1 cellular context compared by ENCODE assay signal in the genomic region with DNA sequence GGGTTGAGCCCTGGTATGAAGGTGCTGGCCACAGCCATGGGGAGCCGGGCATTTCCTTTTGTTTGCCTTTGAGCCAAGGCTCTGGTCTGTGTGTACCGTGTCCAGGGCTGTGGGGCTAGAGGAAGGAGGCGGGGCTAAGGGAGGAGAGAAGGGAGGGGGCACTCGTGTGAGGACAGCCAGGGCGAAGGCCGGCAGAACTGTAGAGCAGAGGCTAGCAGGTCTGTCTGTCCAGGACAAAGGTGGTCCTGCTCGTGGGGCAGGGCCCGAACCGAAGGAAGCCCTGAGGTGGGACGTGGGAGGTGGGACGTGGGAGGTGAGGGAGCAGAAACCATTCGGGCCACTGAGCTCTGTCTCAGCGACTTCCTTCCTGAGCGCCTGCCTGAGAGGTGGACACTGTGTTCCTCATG.
TF ChIP-seq lines count a peak whose summit lies in the region.

No MANE protein-coding gene starts in this region.

TF ChIP-seq in SK-N-SH, 30 proteins besides CTCF, POLR2A, EP300 and RAD21 (continued from another document):
- TF ChIP-seq REST (IDR thresholded peaks at IDR 0.05; ENCODE audit: low read depth, low read length) (no peak), JUND (IDR thresholded peaks at IDR 0.05) (no peak), POLR2AphosphoS5 (IDR thresholded peaks at IDR 0.05; ENCODE audit: low read depth, low read length) (no peak), YY1 (IDR thresholded peaks at IDR 0.05; ENCODE audit: low read depth) (no peak), CHD2 (IDR thresholded peaks at IDR 0.05; ENCODE audit: low read length, partially characterized antibody) (no peak), RFX5 (IDR thresholded peaks at IDR 0.05; ENCODE audit: low read length) (no peak), FOXJ3 (CRISPR knock-in tag; IDR thresholded peaks at IDR 0.05) (no peak)
- TF ChIP-seq, protein P1, sequence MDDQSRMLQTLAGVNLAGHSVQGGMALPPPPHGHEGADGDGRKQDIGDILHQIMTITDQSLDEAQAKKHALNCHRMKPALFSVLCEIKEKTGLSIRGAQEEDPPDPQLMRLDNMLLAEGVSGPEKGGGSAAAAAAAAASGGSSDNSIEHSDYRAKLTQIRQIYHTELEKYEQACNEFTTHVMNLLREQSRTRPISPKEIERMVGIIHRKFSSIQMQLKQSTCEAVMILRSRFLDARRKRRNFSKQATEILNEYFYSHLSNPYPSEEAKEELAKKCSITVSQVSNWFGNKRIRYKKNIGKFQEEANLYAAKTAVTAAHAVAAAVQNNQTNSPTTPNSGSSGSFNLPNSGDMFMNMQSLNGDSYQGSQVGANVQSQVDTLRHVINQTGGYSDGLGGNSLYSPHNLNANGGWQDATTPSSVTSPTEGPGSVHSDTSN (IDR thresholded peaks at IDR 0.05) = no peak
